8 cellular contexts compared by ENCODE assay signal in genomic region chr9:137049544-137050449, GRCh38. TPM values are rescaled to one million over a fixed set of nuclear protein-coding genes. Genes with fewer than 3 reads are reported as not detected.
DNase-seq lines count a peak whose midpoint lies in the region; ATAC-seq and TF ChIP-seq lines count a peak whose summit lies in the region.

No MANE protein-coding gene starts in this region.

- H3K27me3 Mint-ChIP-seq in Caco-2 (ENCODE audit: insufficient read depth, unreplicated experiment): no peaks in the 10 kb centered on the region

- TF ChIP-seq EP300 in Ishikawa (IDR thresholded peaks at IDR 0.05; ENCODE audit: borderline replicate concordance): no peak

- peaks cover 6% of the 10 kb centered on the region for H3K4me1 Mint-ChIP-seq in Caco-2 (ENCODE audit: low read depth, unreplicated experiment)

- in situ Hi-C loops in astrocyte of the spinal cord (cut with HindIII; ENCODE audit: low sequenced_read_pairs): loop anchor here (25.0 kb wide), 1 partner anchor 112 kb away; the partner anchor contains the start of genes C8G and FBXW5

- no peaks in the 10 kb centered on the region for H3K36me3 ChIP-seq in Caco-2 (ENCODE audit: control insufficient read depth, insufficient read depth, low read length)
- no peaks in the 10 kb centered on the region for H3K36me3 ChIP-seq in right lobe of liver

- H3K27me3 ChIP-seq in Caco-2 (replicated peaks; ENCODE audit: control insufficient read depth, insufficient read depth, low read length): no peaks in the 10 kb centered on the region
- peaks cover 0 to 23% of the 10 kb centered on the region in 2 donors for H3K27me3 ChIP-seq in right lobe of liver

- no peak overlapping the region for H3K27ac ChIP-seq in right lobe of liver

- DNase-seq in Caco-2 (peak; percentile 68 to 69), SHP77 (lab: John Stamatoyannopoulos, UW) (peak; percentile 46 to 77), astrocyte of the spinal cord (ENCODE audit: low read depth, low spot score) (peak; percentile 23), right lobe of liver (peak in 1 of 3 donors; percentile 62), superior temporal gyrus (ENCODE audit: extremely low spot score) (peak; percentile 86)

- no peak for TF ChIP-seq POLR2A in right lobe of liver (IDR thresholded peaks at IDR 0.05)

- H3K4me3 ChIP-seq in Caco-2 (ENCODE audit: low read depth, low read length) (no peak overlapping the region), astrocyte of the spinal cord (ENCODE audit: low read depth, low read length) (no peak overlapping the region), right lobe of liver (no peak overlapping the region)

- ATAC-seq in right lobe of liver (peak; percentile 30 to 47 (median 38)), HG03342 (IDR thresholded peaks at IDR 0.05; ENCODE audit: unreplicated experiment) (no peak), GM21825 (IDR thresholded peaks at IDR 0.05; ENCODE audit: unreplicated experiment) (no peak)

- no peaks in the 10 kb centered on the region for H3K9me3 Mint-ChIP-seq in Caco-2 (ENCODE audit: unreplicated experiment)

- H3K4me1 ChIP-seq in Caco-2 (peaks cover 12% of the 10 kb centered on the region), right lobe of liver (peaks cover 0 to 24% (median 2%) of the 10 kb centered on the region in 4 donors)

- TF ChIP-seq RAD21 in Ishikawa (IDR thresholded peaks at IDR 0.05; ENCODE audit: low read depth): peak; percentile 62

- BruUV-seq in Caco-2 (replicated peaks; lab: Mats Ljungman, UMichigan): no TSS peak

- 54% methylated on average over 17 of the region's 38 CpGs for WGBS in right lobe of liver (ENCODE audit: insufficient coverage, low coverage, low lambda C conversion rate, missing lambda C conversion rate)

- CTCF ChIA-PET in Caco-2 (lab: Charles Lee): interaction anchor here (0.5 to 1.6 kb wide), 6 partner anchors 14 to 187 kb away, joined by 3 to 9 read pairs (median 4); partner anchors contain the start of gene SAPCD2

- no peaks in the 10 kb centered on the region for H3K9me3 ChIP-seq in Caco-2
- H3K9me3 ChIP-seq in right lobe of liver: no peaks in the 10 kb centered on the region

- POLR2A ChIA-PET in Caco-2 (lab: Charles Lee): no interaction called here

- no peaks in the 10 kb centered on the region for H3K36me3 Mint-ChIP-seq in Caco-2 (ENCODE audit: insufficient read depth, unreplicated experiment)

- H3K4me3 Mint-ChIP-seq in Caco-2 (ENCODE audit: unreplicated experiment): no peak overlapping the region

- H3K27ac Mint-ChIP-seq in Caco-2 (ENCODE audit: unreplicated experiment): no peak overlapping the region

- peak; percentile 51 to 57 for TF ChIP-seq CTCF in Caco-2 (IDR thresholded peaks at IDR 0.05; ENCODE audit: insufficient read depth in 1 of 2, low read depth in 1 of 2, low read length in 1 of 2, severe bottlenecking in 1 of 2, unreplicated experiment in 1 of 2)
- peak; percentile 63 for TF ChIP-seq CTCF in astrocyte of the spinal cord (IDR thresholded peaks at IDR 0.05; ENCODE audit: low read depth, low read length)
- peak; percentile 48 to 63 (median 56) for TF ChIP-seq CTCF in right lobe of liver (IDR thresholded peaks at IDR 0.05)

- intact Hi-C loops in Caco-2 (cut with micrococcal nuclease; ENCODE audit: unreplicated experiment): no loop called here
- intact Hi-C loops in right lobe of liver (cut with DNase I): no loop called here

TF ChIP-seq in Ishikawa, 13 proteins besides CTCF, POLR2A, EP300 and RAD21:
- no peak for TF ChIP-seq ZBTB7A (IDR thresholded peaks at IDR 0.05; ENCODE audit: low read depth)
- no peak for TF ChIP-seq EGR1 (IDR thresholded peaks at IDR 0.05)
- no peak for TF ChIP-seq TEAD4 (IDR thresholded peaks at IDR 0.05)
- no peak for TF ChIP-seq NFIC (IDR thresholded peaks at IDR 0.05)
TF ChIP-seq in Ishikawa: peak in this region for 0.

RNA-seq across cellular contexts. Expression of gene NPDC1, which starts 3.8 kb away (rescaled TPM):
- total RNA-seq in Caco-2 (2022) (44.1 and 49.2 TPM in 2 replicates), right lobe of liver (10 to 100 TPM in 5 of 6 experiments, 1 to 10 TPM in 1; 9.3 to 14.9 (median 12.2) TPM)

RNA-seq across cellular contexts. Expression of gene ENTPD2, which starts 4.1 kb away (rescaled TPM):
- 2.9 and 3.4 TPM in 2 replicates for total RNA-seq in Caco-2 (2022)
- 1 to 10 TPM in 2 of 6 experiments, under 1 TPM in 4; 0.50 to 2.1 (median 0.80) TPM for total RNA-seq in right lobe of liver

RNA-seq across cellular contexts. Expression of gene FUT7, which starts 17.9 kb away (rescaled TPM):
- total RNA-seq in Caco-2 (2022) (not detected in 2 replicates), right lobe of liver (under 1 TPM in 2 of 6 experiments, not detected in 4; 0.12 to 0.13 TPM)

RNA-seq across cellular contexts. Expression of gene SAPCD2, which starts 20.6 kb away (rescaled TPM):
- total RNA-seq in Caco-2 (2022) (53.3 and 57.5 TPM in 2 replicates), right lobe of liver (under 1 TPM in 5 of 6 experiments, not detected in 1; 0.05 to 0.43 (median 0.22) TPM)

RNA-seq across cellular contexts. Expression of gene ABCA2, which starts 21.8 kb away (rescaled TPM):
- total RNA-seq in Caco-2 (2022) (22.6 and 27.3 TPM in 2 replicates), right lobe of liver (10 to 100 TPM; 23.7 to 49.2 (median 34.2) TPM)

Comparison
In these comparisons a context has a peak if more than half of its experiments do, and no peak if none do; other contexts are left out.
1. ATAC-seq: peak in right lobe of liver (4 of 4); none in HG03342 (single experiment) and GM21825 (single experiment).
2. Peak in every context shown above with its lines, with median percentiles within 50 percentile points of each other: CTCF ChIP-seq.